9 cellular contexts compared by ENCODE assay signal in genomic region chr12:121534495-121535148, GRCh38. TPM values are rescaled to one million over a fixed set of nuclear protein-coding genes. Genes with fewer than 3 reads are reported as not detected.
A peak's percentile ranks its signal among the peaks of the same experiment; 100 is the strongest.
DNase-seq lines count a peak whose midpoint lies in the region; FAIRE-seq and TF ChIP-seq lines count a peak whose summit lies in the region.
"Had no signal": no experiment of that assay in that cellular context is flagged by ENCODE, and none has a peak within 500 bp of the region (broad histone marks: within the 10 kb centered on the region; RNA-seq: fewer than 3 reads in every experiment).

No MANE protein-coding gene starts in this region.

- H3K4me2 ChIP-seq in H1 (ENCODE audit: insufficient read depth in 1 of 2, low read depth in 2 of 2, low read length in 2 of 2), result peak overlapping the region; percentile 86 to 95

- DNase-seq in activated CD4-positive, alpha-beta T cell treated with anti-CD3 and anti-CD28 coated beads, Interleukin-2, amount 50 U/mL, for 1 hour, result peak; percentile 61
- peak; percentile 31 to 54 for DNase-seq in H1 (ENCODE audit: low read depth in 1 of 2, low spot score in 2 of 2)
- peak; percentile 50 to 57 for DNase-seq in stimulated activated CD8-positive, alpha-beta memory T cell treated with anti-CD3 and anti-CD28 coated beads, Interleukin-15, amount 100 ng/mL, for 48 hours (ENCODE audit: low read depth in 2 of 2)
- DNase-seq in erythroblast (lab: John Stamatoyannopoulos, UW), result no peak
- DNase-seq in osteocyte (ENCODE audit: extremely low spot score, unreplicated experiment), result no peak
- no peak for DNase-seq in NCI-H510A (lab: John Stamatoyannopoulos, UW)
- DNase-seq in NCI-H1048 (lab: John Stamatoyannopoulos, UW), result no peak

- H3K27me3 ChIP-seq in H1 (replicated peaks in 1 of 4; ENCODE audit: control insufficient read depth in 3 of 4, extremely low read depth in 1 of 4, insufficient read depth in 3 of 4, low read length in 3 of 4), result peaks cover 0 to 9% (median 0%) of the 10 kb centered on the region in 4 experiments; a peak in 3 of 7 replicates
- H3K27me3 ChIP-seq: heart left ventricle had no signal

- H3K36me3 ChIP-seq in H1 (ENCODE audit: control insufficient read depth in 2 of 4, insufficient read depth in 4 of 4, low read length in 3 of 4), result peaks cover 20 to 30% (median 25%) of the 10 kb centered on the region in 4 experiments

- no peaks in the 10 kb centered on the region for H3K9me3 Mint-ChIP-seq in osteocyte (ENCODE audit: unreplicated experiment)

- peaks cover 10% of the 10 kb centered on the region for H3K79me1 ChIP-seq in H1 (ENCODE audit: low read depth, low read length)

- no peak overlapping the region for H2BK5ac ChIP-seq in H1 (ENCODE audit: low read depth, low read length)

- no peaks in the 10 kb centered on the region for H3K9me3 ChIP-seq in H1 (ENCODE audit: insufficient read depth in 2 of 2, low read depth in 1 of 2, low read length in 1 of 2)
- H3K9me3 ChIP-seq: heart left ventricle had no signal

- H4K20me1 ChIP-seq in H1 (replicated peaks in 1 of 2; ENCODE audit: control insufficient read depth in 1 of 2, insufficient read depth in 2 of 2, low read length in 2 of 2), result peaks cover 39 to 52% of the 10 kb centered on the region in 2 experiments

- CTCF ChIA-PET in H1 (lab: Charles Lee; ENCODE audit: partially characterized antibody), result interaction anchor here (0.6 to 3.0 kb wide), 6 partner anchors 11 to 184 kb away, joined by 3 to 12 read pairs (median 3); partner anchors contain the start of gene KDM2B

- peak; percentile 36 for TF ChIP-seq POLR2A in GM18526 (IDR thresholded peaks at IDR 0.05; ENCODE audit: extremely low read depth, insufficient read length)
- no peak for TF ChIP-seq POLR2A in H1 (IDR thresholded peaks at IDR 0.05; ENCODE audit: control extremely low read depth in 1 of 2, low read depth in 2 of 2, low read length in 2 of 2)
- no peak for TF ChIP-seq POLR2A in erythroblast (IDR thresholded peaks at IDR 0.05; ENCODE audit: low read length)

- peak in 1 of 2 experiments; percentile 51; a peak in 1 of 3 replicates for TF ChIP-seq EP300 in H1 (IDR thresholded peaks at IDR 0.05; ENCODE audit: borderline replicate concordance in 1 of 2, low read depth in 2 of 2, low read length in 2 of 2)

- no peak overlapping the region for H3K23ac ChIP-seq in H1 (ENCODE audit: insufficient read length)

- no peak overlapping the region for H2AFZ ChIP-seq in H1 (ENCODE audit: low read length)

- H3K18ac ChIP-seq in H1 (ENCODE audit: extremely low read depth, low read length), result no peak overlapping the region

- 61% methylated on average over 14 of the region's 14 CpGs; no CpG with 5 or more reads in 1 of the 2 experiments for WGBS in H1 (ENCODE audit: extremely low coverage in 1 of 2, insufficient coverage in 1 of 2, insufficient read length in 1 of 2, insufficient replicate concordance in 2 of 2, low coverage in 1 of 2, low lambda C conversion rate in 2 of 2, missing lambda C conversion rate in 1 of 2), 2 experiments

- no peak for TF ChIP-seq CTCF in H1 (IDR thresholded peaks at IDR 0.05; ENCODE audit: control extremely low read depth in 1 of 3, insufficient read depth in 1 of 3, low read depth in 1 of 3, low read length in 3 of 3)
- no peak for TF ChIP-seq CTCF in osteocyte (IDR thresholded peaks at IDR 0.05)

- TF ChIP-seq RAD21 in H1 (IDR thresholded peaks at IDR 0.05 in 1 of 2, conservative IDR thresholded peaks at IDR 0.05 in 1 of 2; ENCODE audit: low read depth in 2 of 2, low read length in 2 of 2), result no peak

- no peak overlapping the region for H3K27ac Mint-ChIP-seq in osteocyte (ENCODE audit: unreplicated experiment)

- H3K23me2 ChIP-seq in H1 (ENCODE audit: low read depth, low read length), result peaks cover 14% of the 10 kb centered on the region

- H3K36me3 Mint-ChIP-seq in osteocyte (ENCODE audit: unreplicated experiment), result peaks cover 5% of the 10 kb centered on the region

- no peak overlapping the region for H3K4me3 Mint-ChIP-seq in osteocyte (ENCODE audit: unreplicated experiment)

- no peak overlapping the region for H4K5ac ChIP-seq in H1 (ENCODE audit: insufficient read length, low read depth, low read length)

- peaks cover 33% of the 10 kb centered on the region for H3K4me1 Mint-ChIP-seq in osteocyte (ENCODE audit: unreplicated experiment)

- peak overlapping the region in 1 of 4 experiments; percentile 59; a peak in 2 of 8 replicates for H3K4me3 ChIP-seq in H1 (ENCODE audit: extremely low read depth in 1 of 4, insufficient read depth in 2 of 4, low read depth in 3 of 4, low read length in 4 of 4)

- H3K4me1 ChIP-seq in H1 (replicated peaks in 1 of 4; ENCODE audit: control insufficient read depth in 3 of 4, insufficient read depth in 4 of 4, low read length in 3 of 4), result peaks cover 7 to 39% (median 27%) of the 10 kb centered on the region in 4 experiments

- H3K56ac ChIP-seq in H1 (replicated peaks; ENCODE audit: insufficient read length, low read depth, low read length), result no peak overlapping the region

- no peak overlapping the region for H3K14ac ChIP-seq in H1 (ENCODE audit: insufficient read length)

- H3K27ac ChIP-seq in H1 (ENCODE audit: low read depth, low read length), result no peak overlapping the region

- no peaks in the 10 kb centered on the region for H3K27me3 Mint-ChIP-seq in osteocyte (ENCODE audit: unreplicated experiment)

- H2BK12ac ChIP-seq in H1 (ENCODE audit: low read depth, low read length), result no peak overlapping the region

- no peak overlapping the region for H3K9ac ChIP-seq in H1 (replicated peaks in 1 of 4; ENCODE audit: extremely low read depth in 1 of 4, low read depth in 3 of 4, low read length in 3 of 4)

- H3K4ac ChIP-seq in H1 (replicated peaks; ENCODE audit: insufficient read length, low read depth, low read length), result no peak overlapping the region

- no peak overlapping the region for H4K91ac ChIP-seq in H1 (replicated peaks; ENCODE audit: insufficient read length, low read length)

- POLR2A ChIA-PET in H1 (lab: Charles Lee; ENCODE audit: partially characterized antibody), result interaction anchor here (0.7 to 40.9 kb wide), 5 partner anchors 9 to 228 kb away, joined by 3 to 793 read pairs (median 3); partner anchors contain the start of gene KDM2B

- no peak overlapping the region for H2BK120ac ChIP-seq in H1 (replicated peaks; ENCODE audit: low read depth, low read length)

- no peak overlapping the region for H2BK15ac ChIP-seq in H1 (ENCODE audit: low read length)

- peaks cover 0 to 47% of the 10 kb centered on the region in 2 experiments; a peak in 2 of 4 replicates for H3K79me2 ChIP-seq in H1 (ENCODE audit: control insufficient read depth in 1 of 2, insufficient read depth in 2 of 2, low read length in 2 of 2)

- H2AK5ac ChIP-seq in H1 (ENCODE audit: low read depth, low read length), result no peak overlapping the region

- FAIRE-seq in H1 (lab: Jason Lieb, UNC), result no peak

- H2BK20ac ChIP-seq in H1 (ENCODE audit: low read length), result no peak overlapping the region

- no peak overlapping the region for H4K8ac ChIP-seq in H1 (ENCODE audit: extremely low read depth, insufficient read depth, low read length)

TF ChIP-seq in H1, 55 proteins besides CTCF, POLR2A, EP300 and RAD21 (continues in another document):
- peak; percentile 88 for TF ChIP-seq TEAD4 (IDR thresholded peaks at IDR 0.05; ENCODE audit: low read depth, low read length)
- TF ChIP-seq NANOG (IDR thresholded peaks at IDR 0.05; ENCODE audit: insufficient read depth, low read depth, low read length, poor library complexity, severe bottlenecking), result peak; percentile 77
- TF ChIP-seq CREB1 (IDR thresholded peaks at IDR 0.05), result 0 out of 2 replicates have a peak, but pooled peaks have one; percentile 14
- TF ChIP-seq, protein P1, sequence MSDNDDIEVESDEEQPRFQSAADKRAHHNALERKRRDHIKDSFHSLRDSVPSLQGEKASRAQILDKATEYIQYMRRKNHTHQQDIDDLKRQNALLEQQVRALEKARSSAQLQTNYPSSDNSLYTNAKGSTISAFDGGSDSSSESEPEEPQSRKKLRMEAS (IDR thresholded peaks at IDR 0.05), result 0 out of 2 replicates have a peak, but pooled peaks have one; percentile 17
- no peak for TF ChIP-seq KDM5A (IDR thresholded peaks at IDR 0.05; ENCODE audit: low read length)
- TF ChIP-seq CEBPB (IDR thresholded peaks at IDR 0.05; ENCODE audit: low read depth, low read length), result no peak
- no peak for TF ChIP-seq CBX5 (IDR thresholded peaks at IDR 0.05; ENCODE audit: low read depth, low read length)
- no peak for TF ChIP-seq TBP (IDR thresholded peaks at IDR 0.05; ENCODE audit: low read depth, low read length)
- TF ChIP-seq HDAC2 (IDR thresholded peaks at IDR 0.05; ENCODE audit: borderline replicate concordance in 1 of 2, low read depth in 2 of 2, low read length in 2 of 2), result no peak
- peak in 1 of 2 experiments; percentile 53 for TF ChIP-seq BCL11A (IDR thresholded peaks at IDR 0.05; ENCODE audit: low read depth in 2 of 2, low read length in 2 of 2)
- no peak for TF ChIP-seq TAF7 (optimal IDR thresholded peaks at IDR 0.05; ENCODE audit: borderline replicate concordance, low read depth, low read length)
- TF ChIP-seq SRF (IDR thresholded peaks at IDR 0.05; ENCODE audit: low read depth, low read length), result no peak
- peak; percentile 87 for TF ChIP-seq POLR2AphosphoS5 (IDR thresholded peaks at IDR 0.05; ENCODE audit: low read depth, low read length)
- TF ChIP-seq SIRT6 (IDR thresholded peaks at IDR 0.05; ENCODE audit: low read length), result no peak
- no peak for TF ChIP-seq ASH2L (IDR thresholded peaks at IDR 0.05; ENCODE audit: low read length)
- no peak for TF ChIP-seq SP4 (IDR thresholded peaks at IDR 0.05; ENCODE audit: low read length)
- TF ChIP-seq KDM1A (IDR thresholded peaks at IDR 0.05; ENCODE audit: borderline replicate concordance, low read length), result no peak
- no peak for TF ChIP-seq JUN (IDR thresholded peaks at IDR 0.05; ENCODE audit: low read depth, low read length)
- TF ChIP-seq EZH2 (IDR thresholded peaks at IDR 0.05; ENCODE audit: low read depth, low read length, severe bottlenecking), result no peak
- no peak for TF ChIP-seq SAP30 (IDR thresholded peaks at IDR 0.05; ENCODE audit: insufficient read depth, insufficient replicate concordance, low read length)
- peak; percentile 77; the same call in 1 of the 2 replicates for TF ChIP-seq POU5F1 (IDR thresholded peaks at IDR 0.05; ENCODE audit: low read depth, low read length)
- TF ChIP-seq PHF8 (conservative IDR thresholded peaks at IDR 0.05; ENCODE audit: low read depth, low read length), result no peak

RNA-seq across cellular contexts. Expression of gene KDM2B, which starts 46.2 kb away (rescaled TPM):
- 156 and 162 TPM in 2 replicates for total RNA-seq in H1 (2021; fragmentation: NEBNext Ultra II Directional; extraction: Animal tissue kit (Norgen Biotek cat#: 25700))
- 111 and 167 TPM in 2 replicates for polyA plus RNA-seq in H1 (2011; rRNA removed)
- polyA plus RNA-seq in H1 (2011; cell fraction: cytosol; rRNA removed), result 83.9 TPM
- 273 TPM for polyA plus RNA-seq in H1 (2011; cell fraction: nucleus; rRNA removed)
- polyA plus RNA-seq in H1 (2012, experiment 1 of 2), result 96.2 to 111 TPM (median 103 TPM) in 4 replicates
- 36.6 TPM for polyA plus RNA-seq in H1 (2012, experiment 2 of 2)
- polyA plus RNA-seq in H1 (2013, experiment 1 of 2), result 77.1 TPM
- 72.5 TPM for polyA plus RNA-seq in H1 (2013, experiment 2 of 2)
- 262 and 318 TPM in 2 replicates for polyA minus RNA-seq in H1 (2011; rRNA and poly(A)+ RNA removed)
- 128 TPM for polyA minus RNA-seq in H1 (2011; cell fraction: cytosol; rRNA and poly(A)+ RNA removed)
- 128 TPM for polyA minus RNA-seq in H1 (2011; cell fraction: nucleus; rRNA and poly(A)+ RNA removed)
- 30.8 and 31.9 TPM in 2 replicates for total RNA-seq in osteocyte

Comparison
In these comparisons a context has a peak if more than half of its experiments do, and no peak if none do; other contexts are left out.
1. DNase-seq: peak in activated CD4-positive, alpha-beta T cell treated with anti-CD3 and anti-CD28 coated beads, Interleukin-2, amount 50 U/mL, for 1 hour (single experiment), H1 (2 of 2) and stimulated activated CD8-positive, alpha-beta memory T cell treated with anti-CD3 and anti-CD28 coated beads, Interleukin-15, amount 100 ng/mL, for 48 hours (2 of 2); none in erythroblast (0 of 2), osteocyte (single experiment), NCI-H510A (single experiment) and NCI-H1048 (single experiment).